In the genomic region with DNA sequence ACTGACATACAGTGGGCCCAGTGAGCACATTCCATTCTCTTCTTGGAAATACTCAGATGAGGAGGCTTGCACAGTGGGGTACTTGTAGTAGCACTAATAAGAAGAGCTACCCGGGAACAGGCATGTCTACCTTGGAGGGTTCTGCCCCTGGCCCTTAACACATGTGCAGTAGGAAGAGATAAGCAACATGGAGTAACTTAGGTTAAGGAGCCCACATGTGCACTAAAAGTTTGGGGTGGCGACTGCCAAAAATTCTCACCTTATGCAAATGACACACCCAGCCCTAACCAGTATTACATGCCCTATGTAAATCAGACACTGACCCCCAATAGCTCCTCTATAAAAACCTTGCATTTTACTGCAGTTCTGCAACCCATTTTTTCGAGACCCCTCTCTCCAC, we compare ENCODE assay signal across 1 cellular context.
TF ChIP-seq lines count a peak whose summit lies in the region.

No MANE protein-coding gene starts in this region.

TF ChIP-seq in GM23338, 12 proteins besides CTCF, POLR2A, EP300 and RAD21 (continued from another document):
- TF ChIP-seq, protein P1, sequence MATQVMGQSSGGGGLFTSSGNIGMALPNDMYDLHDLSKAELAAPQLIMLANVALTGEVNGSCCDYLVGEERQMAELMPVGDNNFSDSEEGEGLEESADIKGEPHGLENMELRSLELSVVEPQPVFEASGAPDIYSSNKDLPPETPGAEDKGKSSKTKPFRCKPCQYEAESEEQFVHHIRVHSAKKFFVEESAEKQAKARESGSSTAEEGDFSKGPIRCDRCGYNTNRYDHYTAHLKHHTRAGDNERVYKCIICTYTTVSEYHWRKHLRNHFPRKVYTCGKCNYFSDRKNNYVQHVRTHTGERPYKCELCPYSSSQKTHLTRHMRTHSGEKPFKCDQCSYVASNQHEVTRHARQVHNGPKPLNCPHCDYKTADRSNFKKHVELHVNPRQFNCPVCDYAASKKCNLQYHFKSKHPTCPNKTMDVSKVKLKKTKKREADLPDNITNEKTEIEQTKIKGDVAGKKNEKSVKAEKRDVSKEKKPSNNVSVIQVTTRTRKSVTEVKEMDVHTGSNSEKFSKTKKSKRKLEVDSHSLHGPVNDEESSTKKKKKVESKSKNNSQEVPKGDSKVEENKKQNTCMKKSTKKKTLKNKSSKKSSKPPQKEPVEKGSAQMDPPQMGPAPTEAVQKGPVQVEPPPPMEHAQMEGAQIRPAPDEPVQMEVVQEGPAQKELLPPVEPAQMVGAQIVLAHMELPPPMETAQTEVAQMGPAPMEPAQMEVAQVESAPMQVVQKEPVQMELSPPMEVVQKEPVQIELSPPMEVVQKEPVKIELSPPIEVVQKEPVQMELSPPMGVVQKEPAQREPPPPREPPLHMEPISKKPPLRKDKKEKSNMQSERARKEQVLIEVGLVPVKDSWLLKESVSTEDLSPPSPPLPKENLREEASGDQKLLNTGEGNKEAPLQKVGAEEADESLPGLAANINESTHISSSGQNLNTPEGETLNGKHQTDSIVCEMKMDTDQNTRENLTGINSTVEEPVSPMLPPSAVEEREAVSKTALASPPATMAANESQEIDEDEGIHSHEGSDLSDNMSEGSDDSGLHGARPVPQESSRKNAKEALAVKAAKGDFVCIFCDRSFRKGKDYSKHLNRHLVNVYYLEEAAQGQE (IDR thresholded peaks at IDR 0.05; ENCODE audit: unreplicated experiment) = no peak
